Comparison of ENCODE assay signal across 10 cellular contexts in genomic region chr10:74293686-74294365, GRCh38.
DNase-seq lines count a peak whose midpoint lies in the region; ATAC-seq, FAIRE-seq and TF ChIP-seq lines count a peak whose summit lies in the region.
"Had no signal": no experiment of that assay in that cellular context is flagged by ENCODE, and none has a peak within 500 bp of the region (broad histone marks: within the 10 kb centered on the region; RNA-seq: fewer than 3 reads in every experiment).

No MANE protein-coding gene starts in this region.

- no peaks in the 10 kb centered on the region for H3K27me3 ChIP-seq in GM23248 (replicated peaks; ENCODE audit: insufficient read depth)
- H3K27me3 ChIP-seq in bronchial epithelial cell (ENCODE audit: control insufficient read depth, insufficient read depth, low read length), result no peaks in the 10 kb centered on the region
- H3K27me3 ChIP-seq in tibial nerve, result no peaks in the 10 kb centered on the region

- WGBS in GM23248 (ENCODE audit: low coverage in 1 of 2, low lambda C conversion rate in 2 of 2, missing lambda C conversion rate in 2 of 2), 2 experiments, result 25 to 27% methylated on average over 1 of the region's 1 CpG
- WGBS in tibial nerve, 2 donors, result 48 to 56% methylated on average over 1 of the region's 1 CpG

- DNase-seq in GM23248 (peak; percentile 78), NCI-H2081 (lab: John Stamatoyannopoulos, UW) (peak; percentile 47 to 84), bronchial epithelial cell (ENCODE audit: low read depth) (peak; percentile 92), omental fat pad (ENCODE audit: low spot score) (no peak), tibial nerve (ENCODE audit: low spot score in 2 of 2) (no peak)
- DNase-seq: central memory CD4-positive, alpha-beta T cell; NCI-H1930 had no signal

- no peak overlapping the region for H2AFZ ChIP-seq in GM23248

- no peak for TF ChIP-seq EP300 in tibial nerve (IDR thresholded peaks at IDR 0.05)

- H3K4me3 ChIP-seq in GM23248 (peak overlapping the region; percentile 23), bronchial epithelial cell (ENCODE audit: low read depth, low read length) (no peak overlapping the region), tibial nerve (no peak overlapping the region)

- no peaks in the 10 kb centered on the region for H3K9me3 ChIP-seq in GM23248 (ENCODE audit: low read depth)
- H3K9me3 ChIP-seq in tibial nerve, result no peaks in the 10 kb centered on the region

- H4K20me1 ChIP-seq in GM23248 (ENCODE audit: insufficient read depth), result no peaks in the 10 kb centered on the region

- H3K4me2 ChIP-seq in GM23248 (ENCODE audit: unreplicated experiment), result peak overlapping the region; percentile 89

- H3K9ac ChIP-seq in GM23248, result 0 out of 2 replicates have a peak overlapping the region, but pooled peaks have one; percentile 13

- peaks cover 33% of the 10 kb centered on the region for H3F3A ChIP-seq in GM23248 (ENCODE audit: insufficient read depth)

- H3K4me1 ChIP-seq in GM23248 (ENCODE audit: insufficient read depth) (peaks cover 55% of the 10 kb centered on the region), tibial nerve (peaks cover 0 to 27% (median 5%) of the 10 kb centered on the region in 4 donors)

- no peaks in the 10 kb centered on the region for H3K9me2 ChIP-seq in GM23248 (ENCODE audit: insufficient read depth)

- peak; percentile 32 for ATAC-seq in omental fat pad (ENCODE audit: low FRiP score)
- ATAC-seq in HG02852 (IDR thresholded peaks at IDR 0.05; ENCODE audit: unreplicated experiment), result no peak
- ATAC-seq in GM21447 (IDR thresholded peaks at IDR 0.05; ENCODE audit: unreplicated experiment), result no peak
- ATAC-seq in GM19395 (IDR thresholded peaks at IDR 0.05; ENCODE audit: unreplicated experiment), result no peak

- H3K27ac ChIP-seq in GM23248, result peak overlapping the region; percentile 75
- H3K27ac ChIP-seq in tibial nerve, result peak overlapping the region in 2 of 4 donors; percentile 43 to 77

- in situ Hi-C loops in GM23248 (cut with MboI), result no loop called here

- no peak for TF ChIP-seq CTCF in bronchial epithelial cell (IDR thresholded peaks at IDR 0.05; ENCODE audit: insufficient read depth, low read length, severe bottlenecking)
- TF ChIP-seq CTCF in omental fat pad (IDR thresholded peaks at IDR 0.05), result no peak
- no peak for TF ChIP-seq CTCF in tibial nerve (IDR thresholded peaks at IDR 0.05)

- peaks cover 62% of the 10 kb centered on the region for H3K79me2 ChIP-seq in GM23248 (ENCODE audit: insufficient read depth)

- no peak for FAIRE-seq in bronchial epithelial cell (lab: Jason Lieb, UNC)

- H3K36me3 ChIP-seq in GM23248 (ENCODE audit: low read depth), result no peaks in the 10 kb centered on the region
- H3K36me3 ChIP-seq in bronchial epithelial cell (ENCODE audit: control insufficient read depth, insufficient read depth, low read length), result no peaks in the 10 kb centered on the region
- H3K36me3 ChIP-seq in tibial nerve, result no peaks in the 10 kb centered on the region

- no peak for TF ChIP-seq POLR2A in tibial nerve (IDR thresholded peaks at IDR 0.05)

Comparison
In these comparisons a context has a peak if more than half of its experiments do, and no peak if none do; other contexts are left out.
1. DNase-seq: peak in GM23248 (single experiment), NCI-H2081 (2 of 2) and bronchial epithelial cell (single experiment); none in omental fat pad (single experiment) and tibial nerve (0 of 2).